In genomic region chr11:103112364-103112763, GRCh38 we compare ENCODE assay signal across 28 cellular contexts. TPM values are rescaled to one million over a fixed set of nuclear protein-coding genes. Genes with fewer than 3 reads are reported as not detected.
A peak's percentile ranks its signal among the peaks of the same experiment; 100 is the strongest.
DNase-seq lines count a peak whose midpoint lies in the region; ATAC-seq, FAIRE-seq and TF ChIP-seq lines count a peak whose summit lies in the region.
"Had no signal": no experiment of that assay in that cellular context is flagged by ENCODE, and none has a peak within 500 bp of the region (broad histone marks: within the 10 kb centered on the region; RNA-seq: fewer than 3 reads in every experiment).

No MANE protein-coding gene starts in this region.

- no peak for TF ChIP-seq POLR2A in GM12891 (IDR thresholded peaks at IDR 0.05; ENCODE audit: low read depth, low read length)

- peaks cover 14% of the 10 kb centered on the region for H3K36me3 Mint-ChIP-seq in mesothelial cell of epicardium

- no peak overlapping the region for H3K4me3 Mint-ChIP-seq in mesothelial cell of epicardium
- H3K4me3 Mint-ChIP-seq: activated CD4-positive, alpha-beta T cell treated with anti-CD3 and anti-CD28 coated beads, Interleukin-2, amount 10 ng/mL, durations not matched to agents 24 days and 14 days; activated naive CD8-positive, alpha-beta T cell; effector memory CD8-positive, alpha-beta T cell; WTC11 had no signal

- H3K9me3 Mint-ChIP-seq in mesothelial cell of epicardium: peaks cover 10% of the 10 kb centered on the region
- H3K9me3 Mint-ChIP-seq: activated CD4-positive, alpha-beta T cell treated with anti-CD3 and anti-CD28 coated beads, Interleukin-2, amount 10 ng/mL, durations not matched to agents 24 days and 14 days; effector memory CD8-positive, alpha-beta T cell; WTC11 had no signal

- no TSS peak for BruUV-seq in A673 (replicated peaks; lab: Mats Ljungman, UMichigan)

- H3K4me2 ChIP-seq in Loucy (ENCODE audit: low read depth, low read length, poor library complexity, severe bottlenecking): no peak overlapping the region

- H3K27me3 Mint-ChIP-seq in mesothelial cell of epicardium (ENCODE audit: low read depth): no peaks in the 10 kb centered on the region
- H3K27me3 Mint-ChIP-seq: activated naive CD8-positive, alpha-beta T cell; effector memory CD8-positive, alpha-beta T cell had no signal

- no peaks in the 10 kb centered on the region for H3K79me2 ChIP-seq in Loucy (ENCODE audit: insufficient read depth, low read length)

- TF ChIP-seq CTCF in A673 (conservative IDR thresholded peaks at IDR 0.05; ENCODE audit: low read depth, low read length): no peak
- TF ChIP-seq CTCF in Loucy (conservative IDR thresholded peaks at IDR 0.05; ENCODE audit: low read length): no peak
- TF ChIP-seq CTCF in cardiac fibroblast (IDR thresholded peaks at IDR 0.05; ENCODE audit: low read depth, low read length): no peak
- no peak for TF ChIP-seq CTCF in mesothelial cell of epicardium (IDR thresholded peaks at IDR 0.05; ENCODE audit: unreplicated experiment)
- no peak for TF ChIP-seq CTCF in upper lobe of right lung (IDR thresholded peaks at IDR 0.05)

- no peaks in the 10 kb centered on the region for H3K9me3 ChIP-seq in A673 (ENCODE audit: low read depth, low read length, poor library complexity, severe bottlenecking)
- no peaks in the 10 kb centered on the region for H3K9me3 ChIP-seq in Loucy (ENCODE audit: insufficient read depth, low read depth, low read length)
- H3K9me3 ChIP-seq in upper lobe of right lung: no peaks in the 10 kb centered on the region
- H3K9me3 ChIP-seq: gastrocnemius medialis, HAP-1, prostate gland, right lobe of liver, stomach had no signal

- H4K20me1 ChIP-seq in Loucy (ENCODE audit: insufficient read depth, low read length, poor library complexity, severe bottlenecking): no peaks in the 10 kb centered on the region

- no peak overlapping the region for H3K9ac ChIP-seq in Loucy (ENCODE audit: low read depth, low read length, poor library complexity, severe bottlenecking)

- H3K4me1 Mint-ChIP-seq in mesothelial cell of epicardium: peaks cover 19% of the 10 kb centered on the region

- H3K27ac Mint-ChIP-seq in mesothelial cell of epicardium: peak overlapping the region; percentile 3
- H3K27ac Mint-ChIP-seq: activated CD4-positive, alpha-beta T cell treated with anti-CD3 and anti-CD28 coated beads, Interleukin-2, amount 10 ng/mL, durations not matched to agents 24 days and 14 days; activated naive CD8-positive, alpha-beta T cell; effector memory CD8-positive, alpha-beta T cell; WTC11 had no signal

- H2AFZ ChIP-seq in Loucy (ENCODE audit: low read length): peak overlapping the region; percentile 66; the same call in 1 of the 2 replicates

- peaks cover 12% of the 10 kb centered on the region for H3K4me1 ChIP-seq in A673 (ENCODE audit: insufficient read depth, low read length, poor library complexity, severe bottlenecking)
- H3K4me1 ChIP-seq in Loucy (ENCODE audit: insufficient read depth, low read length, poor library complexity, severe bottlenecking): peaks cover 7% of the 10 kb centered on the region
- H3K4me1 ChIP-seq in upper lobe of right lung: peaks cover 7% of the 10 kb centered on the region
- H3K4me1 ChIP-seq: prostate gland had no signal

- H3K4me3 ChIP-seq in A673 (ENCODE audit: low read depth, low read length, poor library complexity, severe bottlenecking): peak overlapping the region; percentile 10
- H3K4me3 ChIP-seq in Loucy (ENCODE audit: low read length, poor library complexity, severe bottlenecking): no peak overlapping the region
- no peak overlapping the region for H3K4me3 ChIP-seq in cardiac fibroblast (replicated peaks in 1 of 2; ENCODE audit: low read depth in 2 of 2, low read length in 2 of 2)
- no peak overlapping the region for H3K4me3 ChIP-seq in upper lobe of right lung
- H3K4me3 ChIP-seq: gastrocnemius medialis, HAP-1, prostate gland, right lobe of liver, stomach had no signal

- no peaks in the 10 kb centered on the region for H3K9me2 ChIP-seq in Loucy (replicated peaks; ENCODE audit: low read depth, low read length)

- no peaks in the 10 kb centered on the region; the same call in 1 of the 2 replicates for H3F3A ChIP-seq in Loucy (ENCODE audit: low read depth)

- H3K27ac ChIP-seq in A673 (ENCODE audit: low read depth, low read length, poor library complexity, severe bottlenecking) (no peak overlapping the region), upper lobe of right lung (no peak overlapping the region)
- H3K27ac ChIP-seq: gastrocnemius medialis, prostate gland, right lobe of liver, stomach had no signal

- CTCF ChIA-PET in A673 (lab: Charles Lee): no interaction called here

- intact Hi-C loops in A673 (cut with micrococcal nuclease; ENCODE audit: unreplicated experiment) (no loop called here), posterior vena cava (cut with DNase I) (no loop called here), upper lobe of right lung (cut with DNase I) (no loop called here)

- POLR2A ChIA-PET in A673 (lab: Charles Lee; ENCODE audit: low non-redundant PET): no interaction called here

- no peak for DNase-seq in A673 (ENCODE audit: low spot score)
- DNase-seq in cardiac fibroblast (ENCODE audit: low read depth in 2 of 2): peak; percentile 4 to 5
- DNase-seq in mesothelial cell of epicardium (ENCODE audit: low spot score in 2 of 2, unreplicated experiment in 2 of 2): no peak
- DNase-seq in posterior vena cava (ENCODE audit: low spot score): no peak
- no peak for DNase-seq in GM12891 (ENCODE audit: insufficient read length, low spot score)
- no peak for DNase-seq in upper lobe of right lung
- no peak for DNase-seq in activated T-cell treated with anti-CD3 and anti-CD28 coated beads for 4 hours
- DNase-seq: activated CD4-positive, alpha-beta T cell treated with anti-CD3 and anti-CD28 coated beads, Interleukin-2, amount 10 ng/mL, durations not matched to agents 24 days and 14 days; activated CD8-positive, alpha-beta memory T cell treated with anti-CD3 and anti-CD28 coated beads for 24 hours; activated effector memory CD4-positive, alpha-beta T cell treated with Interleukin-2 at 50 U/mL for 16 hours; activated T-cell treated with anti-CD3 and anti-CD28 coated beads, Interleukin-2, amount 50 U/mL, for 1 hour; aorta; C1 segment of cervical spinal cord; central memory CD4-positive, alpha-beta T cell; DMS153; effector memory CD8-positive, alpha-beta T cell; erythroblast; gastrocnemius medialis; IMR-90; right lobe of liver; stimulated activated CD4-positive, alpha-beta T cell treated with anti-CD3 and anti-CD28 coated beads, Interleukin-12 subunit alpha, Interleukin-12 subunit beta, amount 100 ng/mL, for 4 hours; stimulated activated CD4-positive, alpha-beta T cell treated with anti-CD3 and anti-CD28 coated beads, Interleukin-2, amount 100 ng/mL, for 48 hours; stomach had no signal

- H3K36me3 ChIP-seq in A673 (ENCODE audit: insufficient read depth, low read length, poor library complexity, severe bottlenecking) (peaks cover 11% of the 10 kb centered on the region), Loucy (ENCODE audit: insufficient read depth, low read length) (no peaks in the 10 kb centered on the region), upper lobe of right lung (no peaks in the 10 kb centered on the region)
- H3K36me3 ChIP-seq: gastrocnemius medialis, HAP-1, prostate gland, right lobe of liver had no signal

- no peak for ATAC-seq in upper lobe of right lung
- ATAC-seq: effector memory CD8-positive, alpha-beta T cell; gastrocnemius medialis; right lobe of liver; WTC11 had no signal

- H3K27me3 ChIP-seq in A673 (replicated peaks; ENCODE audit: insufficient read depth, low read depth, low read length, poor library complexity): no peaks in the 10 kb centered on the region
- no peaks in the 10 kb centered on the region for H3K27me3 ChIP-seq in Loucy (ENCODE audit: insufficient read depth, low read length, poor library complexity, severe bottlenecking)
- no peaks in the 10 kb centered on the region for H3K27me3 ChIP-seq in upper lobe of right lung
- H3K27me3 ChIP-seq: gastrocnemius medialis, right lobe of liver, stomach had no signal

- FAIRE-seq in GM12891 (lab: Jason Lieb, UNC): no peak

TF ChIP-seq in GM12891, 5 proteins besides CTCF, POLR2A, EP300 and RAD21:
- TF ChIP-seq SPI1 (IDR thresholded peaks at IDR 0.05; ENCODE audit: low read depth, low read length) (no peak), POU2F2 (IDR thresholded peaks at IDR 0.05; ENCODE audit: low read depth, low read length) (no peak), PAX5 (IDR thresholded peaks at IDR 0.05; ENCODE audit: insufficient read depth, low read length, severe bottlenecking) (no peak), TAF1 (IDR thresholded peaks at IDR 0.05; ENCODE audit: low read depth, low read length) (no peak), POLR2AphosphoS5 (IDR thresholded peaks at IDR 0.05; ENCODE audit: low read depth, low read length) (no peak)
TF ChIP-seq in GM12891: peak in this region for 0.

RNA-seq across cellular contexts. Expression of gene DYNC2H1, which starts 3.1 kb away (rescaled TPM):
- total RNA-seq in A673 (2021) (42.6 and 44.0 TPM in 2 replicates), mesothelial cell of epicardium (17.4 to 19.3 TPM (median 18.0 TPM) in 3 replicates), posterior vena cava (10 to 100 TPM; 15.8 to 24.1 TPM), upper lobe of right lung (16.2 TPM)
- polyA plus RNA-seq in GM12891 (2012; ENCODE audit: low read depth, missing spikeins): 0.14 TPM

RNA-seq across cellular contexts. Expression of gene DCUN1D5, which starts 20.4 kb away (rescaled TPM):
- total RNA-seq in A673 (2021): 92.3 and 102 TPM in 2 replicates
- 32.3 to 33.7 TPM (median 33.2 TPM) in 3 replicates for total RNA-seq in mesothelial cell of epicardium
- total RNA-seq in posterior vena cava: 10 to 100 TPM; 19.7 to 26.4 TPM
- polyA plus RNA-seq in GM12891 (2012; ENCODE audit: low read depth, missing spikeins): 50.3 TPM
- total RNA-seq in upper lobe of right lung: 19.7 TPM

Comparison
In these comparisons a context has a peak if more than half of its experiments do, and no peak if none do; other contexts are left out.
1. DNase-seq: peak in cardiac fibroblast (2 of 2); none in A673 (single experiment), mesothelial cell of epicardium (0 of 2), posterior vena cava (single experiment), GM12891 (single experiment), upper lobe of right lung (single experiment) and activated T-cell treated with anti-CD3 and anti-CD28 coated beads for 4 hours (single experiment).